ENCODE assay signal across 8 cellular contexts in the genomic region with DNA sequence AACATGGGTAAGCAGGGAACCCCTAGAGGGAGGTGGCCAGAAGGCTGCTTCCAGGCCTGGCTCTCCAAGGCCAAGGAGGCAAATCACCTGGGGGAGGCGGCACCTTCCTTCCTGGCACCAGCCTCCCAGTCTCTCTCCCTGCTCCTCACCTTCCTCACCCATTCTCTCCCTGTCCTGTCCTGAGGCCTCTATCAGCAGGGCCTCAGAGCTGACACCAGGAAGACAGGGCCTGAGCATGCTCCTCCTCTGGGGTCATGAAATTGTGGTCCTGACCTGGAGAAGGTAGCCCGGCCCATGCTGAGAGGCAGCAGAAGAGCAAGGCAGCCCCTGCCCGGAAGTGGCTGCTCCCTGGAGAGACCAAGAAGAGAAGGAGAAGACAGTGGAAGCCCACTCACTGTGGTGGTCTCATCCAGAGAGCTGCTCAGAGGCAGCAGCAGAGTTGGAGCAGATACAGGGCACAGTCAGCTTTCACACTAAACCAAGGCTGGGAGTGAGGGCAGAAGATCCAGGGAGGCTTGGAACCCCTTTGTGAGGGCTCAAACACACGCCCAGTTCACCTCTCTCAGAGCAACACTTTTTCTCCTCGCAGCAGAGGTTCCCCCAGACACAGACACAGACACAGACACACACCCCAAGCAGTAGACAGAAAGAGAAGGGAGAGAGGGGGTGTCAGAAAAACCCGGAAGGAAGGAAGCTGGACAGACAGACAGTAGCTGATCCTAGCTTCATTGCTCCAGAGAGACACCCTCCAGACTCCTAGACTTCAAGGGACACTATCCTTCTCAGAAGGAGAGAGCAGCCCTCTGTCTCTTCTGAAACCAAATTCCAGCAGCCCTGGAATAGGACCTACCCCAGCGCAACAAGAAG. TPM values are rescaled to one million over a fixed set of nuclear protein-coding genes. Genes with fewer than 3 reads are reported as not detected.
DNase-seq lines count a peak whose midpoint lies in the region; ATAC-seq and TF ChIP-seq lines count a peak whose summit lies in the region.

No MANE protein-coding gene starts in this region.

- DNase-seq in A673 (ENCODE audit: low spot score) (no peak), LNCaP clone FGC (ENCODE audit: low read depth) (no peak), mesothelial cell of epicardium (ENCODE audit: low spot score in 2 of 2, unreplicated experiment in 2 of 2) (no peak), omental fat pad (ENCODE audit: low spot score) (no peak), C1 segment of cervical spinal cord (lab: John Stamatoyannopoulos, UW) (no peak), NCI-H2171 treated with DMSO at 0.1 percent for 48 hours (lab: John Stamatoyannopoulos, UW) (no peak)
- DNase-seq in central memory CD8-positive, alpha-beta T cell (ENCODE audit: low spot score in 2 of 2), result peak in 1 of 2 donors; percentile 49

- H3K27ac ChIP-seq in A673 (ENCODE audit: low read depth, low read length, poor library complexity, severe bottlenecking), result peak overlapping the region; percentile 88

- POLR2A ChIA-PET in A673 (lab: Charles Lee; ENCODE audit: low non-redundant PET), result interaction anchor here (0.8 kb wide), 1 partner anchor 15 kb away, joined by 3 read pairs; no protein-coding TSS in a partner anchor

- H3K4me3 Mint-ChIP-seq in central memory CD8-positive, alpha-beta T cell, result peak overlapping the region; percentile 84
- peak overlapping the region; percentile 91 for H3K4me3 Mint-ChIP-seq in mesothelial cell of epicardium

- H3K36me3 ChIP-seq in A673 (ENCODE audit: insufficient read depth, low read length, poor library complexity, severe bottlenecking), result no peaks in the 10 kb centered on the region

- H3K9me3 Mint-ChIP-seq in central memory CD8-positive, alpha-beta T cell, result no peaks in the 10 kb centered on the region
- no peaks in the 10 kb centered on the region for H3K9me3 Mint-ChIP-seq in mesothelial cell of epicardium

- intact Hi-C loops in A673 (cut with micrococcal nuclease; ENCODE audit: unreplicated experiment), result no loop called here

- H3K9me3 ChIP-seq in A673 (ENCODE audit: low read depth, low read length, poor library complexity, severe bottlenecking), result no peaks in the 10 kb centered on the region

- no peaks in the 10 kb centered on the region for H3K27me3 Mint-ChIP-seq in central memory CD8-positive, alpha-beta T cell
- no peaks in the 10 kb centered on the region for H3K27me3 Mint-ChIP-seq in mesothelial cell of epicardium (ENCODE audit: low read depth)

- peaks cover 81% of the 10 kb centered on the region for H3K36me3 Mint-ChIP-seq in central memory CD8-positive, alpha-beta T cell (ENCODE audit: insufficient read depth)
- H3K36me3 Mint-ChIP-seq in mesothelial cell of epicardium, result no peaks in the 10 kb centered on the region

- ATAC-seq in central memory CD8-positive, alpha-beta T cell (replicated peaks; ENCODE audit: extremely low read depth, poor library complexity, severe bottlenecking), result no peak
- ATAC-seq in HG03139 (IDR thresholded peaks at IDR 0.05; ENCODE audit: unreplicated experiment) (no peak), omental fat pad (ENCODE audit: low FRiP score) (no peak)

- H3K27ac Mint-ChIP-seq in central memory CD8-positive, alpha-beta T cell (ENCODE audit: low read depth), result peak overlapping the region; percentile 97
- H3K27ac Mint-ChIP-seq in mesothelial cell of epicardium, result peak overlapping the region; percentile 79

- TF ChIP-seq CTCF in A673 (conservative IDR thresholded peaks at IDR 0.05; ENCODE audit: low read depth, low read length) (no peak), LNCaP clone FGC (IDR thresholded peaks at IDR 0.05; ENCODE audit: control insufficient read depth, extremely low read depth, insufficient read depth) (no peak), mesothelial cell of epicardium (IDR thresholded peaks at IDR 0.05; ENCODE audit: unreplicated experiment) (no peak), omental fat pad (IDR thresholded peaks at IDR 0.05) (no peak)

- H3K27me3 ChIP-seq in A673 (replicated peaks; ENCODE audit: insufficient read depth, low read depth, low read length, poor library complexity), result no peaks in the 10 kb centered on the region

- CTCF ChIA-PET in A673 (lab: Charles Lee), result interaction anchor here (0.6 kb wide), 1 partner anchor 87 kb away, joined by 9 read pairs; no protein-coding TSS in a partner anchor

- BruUV-seq in A673 (replicated peaks; lab: Mats Ljungman, UMichigan), result no TSS peak

- H3K4me1 Mint-ChIP-seq in central memory CD8-positive, alpha-beta T cell, result peaks cover 73% of the 10 kb centered on the region
- peaks cover 63% of the 10 kb centered on the region for H3K4me1 Mint-ChIP-seq in mesothelial cell of epicardium

- H3K4me3 ChIP-seq in A673 (ENCODE audit: low read depth, low read length, poor library complexity, severe bottlenecking) (peak overlapping the region; percentile 97), LNCaP clone FGC (ENCODE audit: low read depth, low read length) (peak overlapping the region; percentile 99)

- H3K4me1 ChIP-seq in A673 (ENCODE audit: insufficient read depth, low read length, poor library complexity, severe bottlenecking), result peaks cover 67% of the 10 kb centered on the region

RNA-seq across cellular contexts. Expression of gene BCL9L, which starts 1.8 kb away (rescaled TPM):
- 49.9 and 64.0 TPM in 2 replicates for total RNA-seq in A673 (2021)
- total RNA-seq in mesothelial cell of epicardium, result 88.6 to 92.4 TPM (median 91.7 TPM) in 3 replicates
- total RNA-seq in omental fat pad, result 10 to 100 TPM; 13.5 to 24.0 (median 17.3) TPM

RNA-seq across cellular contexts. Expression of gene UPK2, which starts 32.1 kb away (rescaled TPM):
- not detected in 2 replicates for total RNA-seq in A673 (2021)
- total RNA-seq in mesothelial cell of epicardium, result 2.2 to 3.0 TPM (median 2.7 TPM) in 3 replicates
- total RNA-seq in omental fat pad, result not detected

RNA-seq across cellular contexts. Expression of gene CXCR5, which starts 40.3 kb away (rescaled TPM):
- total RNA-seq in A673 (2021) (not detected in 2 replicates), mesothelial cell of epicardium (not detected in 3 replicates), omental fat pad (under 1 TPM in 2 of 4 donors, not detected in 2; 0.09 to 0.12 TPM)

RNA-seq across cellular contexts. Expression of gene FOXR1, which starts 47.6 kb away (rescaled TPM):
- total RNA-seq in A673 (2021) (not detected in 2 replicates), mesothelial cell of epicardium (not detected in 3 replicates), omental fat pad (not detected)
